In the genomic region with DNA sequence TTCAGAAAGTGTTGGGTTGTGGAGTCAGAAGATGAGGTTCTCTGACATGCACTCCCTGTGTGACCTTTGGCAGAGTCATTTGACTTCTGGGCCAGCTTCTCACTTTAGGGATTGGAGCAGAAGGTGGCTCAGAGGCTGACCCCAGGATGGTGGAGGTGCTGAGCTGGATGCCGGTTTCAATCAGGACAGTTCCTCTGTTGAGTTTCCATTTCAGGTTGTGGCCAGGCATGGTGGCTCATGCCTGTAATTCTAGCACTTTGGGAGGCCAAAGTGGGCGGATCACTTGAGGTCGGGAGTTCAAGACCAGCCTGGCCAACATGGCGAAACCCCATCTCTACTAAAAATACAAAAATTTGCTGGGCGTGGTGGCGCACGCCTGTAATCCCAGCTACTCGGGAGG, we compare ENCODE assay signal across 12 cellular contexts. TPM values are rescaled to one million over a fixed set of nuclear protein-coding genes. Genes with fewer than 3 reads are reported as not detected.
DNase-seq lines count a peak whose midpoint lies in the region; ATAC-seq, FAIRE-seq and TF ChIP-seq lines count a peak whose summit lies in the region.
"Not testable (repeated sequence)": the region's sequence is repeated elsewhere in the genome, so short reads cannot be mapped to it uniquely, and the experiment has no call there.
"Had no signal": no experiment of that assay in that cellular context is flagged by ENCODE, and none has a peak within 500 bp of the region (broad histone marks: within the 10 kb centered on the region; RNA-seq: fewer than 3 reads in every experiment).

No MANE protein-coding gene starts in this region.

- TF ChIP-seq EP300 in A549 (IDR thresholded peaks at IDR 0.05), result not testable (repeated sequence)

- dilution Hi-C loops in mammary epithelial cell (cut with HindIII; ENCODE audit: low sequenced_read_pairs), result not testable (repeated sequence)

- H3K4me1 ChIP-seq in A549, result peaks cover 22% of the 10 kb centered on the region
- H3K4me1 ChIP-seq in OCI-LY3 (ENCODE audit: low read length), result peaks cover 33% of the 10 kb centered on the region
- peaks cover 32% of the 10 kb centered on the region for H3K4me1 ChIP-seq in mammary epithelial cell (ENCODE audit: insufficient read depth, low read length)
- peaks cover 13 to 22% of the 10 kb centered on the region in 2 donors for H3K4me1 ChIP-seq in mucosa of rectum (ENCODE audit: control insufficient read depth in 2 of 2, insufficient read depth in 2 of 2, low read length in 2 of 2)

- intact Hi-C loops in activated B cell treated with CpG ODN at 0.5 μM for 24 hours (cut with micrococcal nuclease); activated T-helper 1 cell treated with anti-CD3 and anti-CD28 coated beads, Interleukin-12 subunit alpha, Interleukin-12 subunit beta, Interleukin-2, Interleukin-4 antibody, amounts not matched to agents 30 ng/mL and 10 ng/mL and 1 ng/mL, durations not matched to agents 14 hours and 24 hours and 36 hours (cut with micrococcal nuclease); mammary epithelial cell (cut with micrococcal nuclease): not testable (repeated sequence)

- not testable (repeated sequence) for H2AFZ ChIP-seq in OCI-LY3 (ENCODE audit: low read depth, low read length); mammary epithelial cell (ENCODE audit: low read depth, low read length)

- H3K4me3 ChIP-seq in A549; mammary epithelial cell (replicated peaks in 1 of 3; ENCODE audit: insufficient read depth in 1 of 3, low read depth in 2 of 3, low read length in 3 of 3): not testable (repeated sequence)
- H3K4me3 ChIP-seq in OCI-LY3 (ENCODE audit: low read length), result peak overlapping the region; percentile 89
- peak overlapping the region; percentile 32 to 77 for H3K4me3 ChIP-seq in mucosa of rectum (ENCODE audit: low read length in 2 of 2)

- POLR2A ChIA-PET in A549 (lab: Yijun Ruan, JAX), result not testable (repeated sequence)
- POLR2A ChIA-PET in activated B cell treated with CpG ODN at 0.5 μM for 24 hours (lab: Charles Lee), result interaction anchor here (0.6 to 4.5 kb wide), 2 partner anchors 14 to 22 kb away, joined by 3 to 86 read pairs; no protein-coding TSS in a partner anchor

- H3K79me2 ChIP-seq in OCI-LY3 (ENCODE audit: low read length) (peaks cover 68% of the 10 kb centered on the region), mammary epithelial cell (ENCODE audit: insufficient read depth, low read length) (peaks cover 58% of the 10 kb centered on the region)

- TF ChIP-seq POLR2A in A549 (IDR thresholded peaks at IDR 0.05; ENCODE audit: low read length); GM12891 (IDR thresholded peaks at IDR 0.05; ENCODE audit: low read depth, low read length): not testable (repeated sequence)

- not testable (repeated sequence) for BruUV-seq in mammary epithelial cell (replicated peaks; lab: Mats Ljungman, UMichigan)

- peaks cover 46% of the 10 kb centered on the region for H3K4me1 Mint-ChIP-seq in activated B cell treated with CpG ODN at 0.5 μM for 24 hours
- H3K4me1 Mint-ChIP-seq in activated T-helper 1 cell treated with anti-CD3 and anti-CD28 coated beads, Interleukin-12 subunit alpha, Interleukin-12 subunit beta, Interleukin-2, Interleukin-4 antibody, amounts not matched to agents 30 ng/mL and 10 ng/mL and 1 ng/mL, durations not matched to agents 14 hours and 24 hours and 36 hours (ENCODE audit: low read depth), result peaks cover 41% of the 10 kb centered on the region

- H3K36me3 Mint-ChIP-seq in activated B cell treated with CpG ODN at 0.5 μM for 24 hours (ENCODE audit: low read depth), result peaks cover 32% of the 10 kb centered on the region
- H3K36me3 Mint-ChIP-seq in activated T-helper 1 cell treated with anti-CD3 and anti-CD28 coated beads, Interleukin-12 subunit alpha, Interleukin-12 subunit beta, Interleukin-2, Interleukin-4 antibody, amounts not matched to agents 30 ng/mL and 10 ng/mL and 1 ng/mL, durations not matched to agents 14 hours and 24 hours and 36 hours (ENCODE audit: low read depth), result peaks cover 22% of the 10 kb centered on the region

- CTCF ChIA-PET in A549 (lab: Yijun Ruan, JAX), result interaction anchor here (1.4 to 6.9 kb wide), 6 partner anchors 11 to 43 kb away, joined by 3 to 54 read pairs (median 8); a partner anchor contains a TSS
- CTCF ChIA-PET in activated B cell treated with CpG ODN at 0.5 μM for 24 hours (lab: Charles Lee), result interaction anchor here (1.1 kb wide), 1 partner anchor 45 kb away, joined by 3 read pairs; no protein-coding TSS in a partner anchor
- CTCF ChIA-PET in mammary epithelial cell (lab: Charles Lee; ENCODE audit: low non-redundant PET), result not testable (repeated sequence)

- H3K9me3 Mint-ChIP-seq in activated B cell treated with CpG ODN at 0.5 μM for 24 hours; activated T-helper 1 cell treated with anti-CD3 and anti-CD28 coated beads, Interleukin-12 subunit alpha, Interleukin-12 subunit beta, Interleukin-2, Interleukin-4 antibody, amounts not matched to agents 30 ng/mL and 10 ng/mL and 1 ng/mL, durations not matched to agents 14 hours and 24 hours and 36 hours: not testable (repeated sequence)

- in situ Hi-C loops in mammary epithelial cell (cut with MboI; ENCODE audit: low sequenced_read_pairs in 2 of 2), result not testable (repeated sequence)

- H3K27me3 ChIP-seq in OCI-LY3 (ENCODE audit: low read depth, low read length); mammary epithelial cell (ENCODE audit: insufficient read depth, low read length); mucosa of rectum (ENCODE audit: control insufficient read depth in 2 of 2, insufficient read depth in 2 of 2, low read length in 2 of 2): not testable (repeated sequence)

- H3K9me3 ChIP-seq in A549; OCI-LY3 (ENCODE audit: insufficient read depth, low read length); mammary epithelial cell (replicated peaks; ENCODE audit: insufficient read depth, low read length); mucosa of rectum (ENCODE audit: control insufficient read depth in 2 of 2, low read length in 2 of 2): not testable (repeated sequence)

- not testable (repeated sequence) for H3K27ac ChIP-seq in A549; mammary epithelial cell (ENCODE audit: insufficient read depth, low read depth, low read length); mucosa of rectum (ENCODE audit: low read depth in 2 of 2, low read length in 2 of 2)
- peak overlapping the region; percentile 43 for H3K27ac ChIP-seq in OCI-LY3 (ENCODE audit: low read length)

- not testable (repeated sequence) for H3K27me3 Mint-ChIP-seq in activated B cell treated with CpG ODN at 0.5 μM for 24 hours; activated T-helper 1 cell treated with anti-CD3 and anti-CD28 coated beads, Interleukin-12 subunit alpha, Interleukin-12 subunit beta, Interleukin-2, Interleukin-4 antibody, amounts not matched to agents 30 ng/mL and 10 ng/mL and 1 ng/mL, durations not matched to agents 14 hours and 24 hours and 36 hours (ENCODE audit: insufficient read depth)

- peak overlapping the region; percentile 4 for H3K27ac Mint-ChIP-seq in activated B cell treated with CpG ODN at 0.5 μM for 24 hours
- H3K27ac Mint-ChIP-seq in activated T-helper 1 cell treated with anti-CD3 and anti-CD28 coated beads, Interleukin-12 subunit alpha, Interleukin-12 subunit beta, Interleukin-2, Interleukin-4 antibody, amounts not matched to agents 30 ng/mL and 10 ng/mL and 1 ng/mL, durations not matched to agents 14 hours and 24 hours and 36 hours, result peak overlapping the region; percentile 1

- not testable (repeated sequence) for FAIRE-seq in A549 (lab: Jason Lieb, UNC)
- FAIRE-seq in GM12891 (lab: Jason Lieb, UNC), result peak; percentile 41

- peak overlapping the region; percentile 94 for H3K4me3 Mint-ChIP-seq in activated B cell treated with CpG ODN at 0.5 μM for 24 hours
- H3K4me3 Mint-ChIP-seq in activated T-helper 1 cell treated with anti-CD3 and anti-CD28 coated beads, Interleukin-12 subunit alpha, Interleukin-12 subunit beta, Interleukin-2, Interleukin-4 antibody, amounts not matched to agents 30 ng/mL and 10 ng/mL and 1 ng/mL, durations not matched to agents 14 hours and 24 hours and 36 hours, result peak overlapping the region; percentile 94

- peaks cover 41% of the 10 kb centered on the region for H3K36me3 ChIP-seq in OCI-LY3 (replicated peaks; ENCODE audit: low read depth, low read length)
- H3K36me3 ChIP-seq in mammary epithelial cell (ENCODE audit: insufficient read depth, low read length); mucosa of rectum (ENCODE audit: control insufficient read depth in 2 of 2, insufficient read depth in 2 of 2, low read length in 2 of 2): not testable (repeated sequence)

- TF ChIP-seq RAD21 in A549 (conservative IDR thresholded peaks at IDR 0.05 in 1 of 2, IDR thresholded peaks at IDR 0.05 in 1 of 2), result not testable (repeated sequence)

- H3K9ac ChIP-seq in OCI-LY3 (ENCODE audit: low read length), result peak overlapping the region; percentile 88
- not testable (repeated sequence) for H3K9ac ChIP-seq in mammary epithelial cell (ENCODE audit: insufficient read depth, low read length); mucosa of rectum (ENCODE audit: low read depth in 1 of 2, low read length in 2 of 2)

- not testable (repeated sequence) for DNase-seq in A549 (ENCODE audit: low read depth in 1 of 2, low spot score in 1 of 2); GM12891 (ENCODE audit: insufficient read length, low spot score); activated B cell treated with CpG ODN at 0.5 μM for 24 hours; activated T-helper 1 cell treated with anti-CD3 and anti-CD28 coated beads, Interleukin-12 subunit alpha, Interleukin-12 subunit beta, Interleukin-2, Interleukin-4 antibody, amounts not matched to agents 30 ng/mL and 10 ng/mL and 1 ng/mL, durations not matched to agents 14 hours and 24 hours and 36 hours (ENCODE audit: low spot score); mammary epithelial cell
- DNase-seq in stimulated activated CD4-positive, alpha-beta T cell treated with anti-CD3 and anti-CD28 coated beads, Interleukin-1b, Interleukin-23, amount 100 ng/mL, for 48 hours, result peak; percentile 30

- H3K4me2 ChIP-seq in A549 (peak overlapping the region; percentile 95; the same call in 2 of the 3 replicates), OCI-LY3 (ENCODE audit: low read length) (peak overlapping the region; percentile 90), mammary epithelial cell (ENCODE audit: insufficient read depth, low read depth, low read length) (peak overlapping the region; percentile 93)

- H4K20me1 ChIP-seq in OCI-LY3 (ENCODE audit: insufficient read depth, low read length), result peaks cover 26% of the 10 kb centered on the region
- H4K20me1 ChIP-seq in mammary epithelial cell (ENCODE audit: insufficient read depth, low read length), result not testable (repeated sequence)

- WGBS in A549 (ENCODE audit: missing lambda C conversion rate), result 93% methylated on average over 8 of the region's 8 CpGs
- 100% methylated on average over 2 of the region's 8 CpGs for WGBS in mammary epithelial cell (ENCODE audit: low coverage, missing lambda C conversion rate)

- not testable (repeated sequence) for TF ChIP-seq CTCF in A549 (IDR thresholded peaks at IDR 0.05); OCI-LY3 (IDR thresholded peaks at IDR 0.05; ENCODE audit: low read depth, low read length); activated B cell treated with CpG ODN at 0.5 μM for 24 hours (IDR thresholded peaks at IDR 0.05); mammary epithelial cell (conservative IDR thresholded peaks at IDR 0.05 in 1 of 2, IDR thresholded peaks at IDR 0.05 in 1 of 2; ENCODE audit: extremely low read depth in 1 of 2, insufficient read depth in 1 of 2, low read depth in 1 of 2, low read length in 2 of 2)

- ATAC-seq in A549; activated B cell treated with CpG ODN at 0.5 μM for 24 hours (ENCODE audit: low read depth): not testable (repeated sequence)

RNA-seq across cellular contexts. Expression of a gene that starts 1.9 kb away (rescaled TPM):
- polyA plus RNA-seq in A549 (2011; rRNA removed) (148 and 149 TPM in 2 replicates), A549 (2017; fragmentation: RNase III; extraction: RNeasy Plus Mini Kit Qiagen cat#74134 plus additional on column Dnase treatment) (78.3 to 92.0 TPM (median 85.6 TPM) in 3 replicates), mammary epithelial cell (82.3 TPM)
- 53.3 and 59.5 TPM in 2 replicates for polyA plus RNA-seq in A549 (2012; cell fraction: cytosol; rRNA removed)
- polyA plus RNA-seq in A549 (2012; cell fraction: nucleus; rRNA removed), result 30.6 and 50.6 TPM in 2 replicates
- 72.2 and 82.0 TPM in 2 replicates for polyA minus RNA-seq in A549 (2011; rRNA and poly(A)+ RNA removed)
- 144 TPM for polyA plus RNA-seq in GM12891 (2012; ENCODE audit: low read depth, missing spikeins)
- total RNA-seq in activated B cell treated with CpG ODN at 0.5 μM for 24 hours (111 and 124 TPM in 2 replicates), mammary epithelial cell (100 to 1,000 TPM in 1 of 2 donors, 10 to 100 TPM in 1; 47.8 to 101 TPM)
- 160 and 163 TPM in 2 replicates for total RNA-seq in activated T-helper 1 cell treated with anti-CD3 and anti-CD28 coated beads, Interleukin-12 subunit alpha, Interleukin-12 subunit beta, Interleukin-2, Interleukin-4 antibody, amounts not matched to agents 30 ng/mL and 10 ng/mL and 1 ng/mL, durations not matched to agents 14 hours and 24 hours and 36 hours
- 178 TPM for polyA minus RNA-seq in mammary epithelial cell

RNA-seq across cellular contexts. Expression of a gene that starts 19.8 kb away (rescaled TPM):
- polyA plus RNA-seq in A549 (2011; rRNA removed) (16.4 and 21.2 TPM in 2 replicates), A549 (2017; fragmentation: RNase III; extraction: RNeasy Plus Mini Kit Qiagen cat#74134 plus additional on column Dnase treatment) (21.6 to 26.7 TPM (median 25.3 TPM) in 3 replicates), mammary epithelial cell (3.9 TPM)
- 15.8 and 17.4 TPM in 2 replicates for polyA plus RNA-seq in A549 (2012; cell fraction: cytosol; rRNA removed)
- polyA plus RNA-seq in A549 (2012; cell fraction: nucleus; rRNA removed), result 6.4 and 7.8 TPM in 2 replicates
- polyA minus RNA-seq in A549 (2011; rRNA and poly(A)+ RNA removed), result 21.1 and 26.6 TPM in 2 replicates
- 1.8 TPM for polyA plus RNA-seq in GM12891 (2012; ENCODE audit: low read depth, missing spikeins)
- total RNA-seq in activated B cell treated with CpG ODN at 0.5 μM for 24 hours (3.5 and 3.7 TPM in 2 replicates), mammary epithelial cell (1 to 10 TPM; 5.4 to 6.5 TPM)
- total RNA-seq in activated T-helper 1 cell treated with anti-CD3 and anti-CD28 coated beads, Interleukin-12 subunit alpha, Interleukin-12 subunit beta, Interleukin-2, Interleukin-4 antibody, amounts not matched to agents 30 ng/mL and 10 ng/mL and 1 ng/mL, durations not matched to agents 14 hours and 24 hours and 36 hours, result 1.2 and 1.9 TPM in 2 replicates
- polyA minus RNA-seq in mammary epithelial cell, result not detected

RNA-seq across cellular contexts. Expression of a gene that starts 58.7 kb away (rescaled TPM):
- polyA plus RNA-seq in A549 (2011; rRNA removed) (not detected in 2 replicates), A549 (2017; fragmentation: RNase III; extraction: RNeasy Plus Mini Kit Qiagen cat#74134 plus additional on column Dnase treatment) (not detected in 3 replicates), mammary epithelial cell (not detected)
- polyA plus RNA-seq in A549 (2012; cell fraction: cytosol; rRNA removed), result not detected in 2 replicates
- not detected in 2 replicates for polyA plus RNA-seq in A549 (2012; cell fraction: nucleus; rRNA removed)
- polyA minus RNA-seq in A549 (2011; rRNA and poly(A)+ RNA removed), result not detected in 2 replicates
- polyA plus RNA-seq in GM12891 (2012; ENCODE audit: low read depth, missing spikeins), result not detected
- total RNA-seq in activated B cell treated with CpG ODN at 0.5 μM for 24 hours (not detected in 2 replicates), mammary epithelial cell (not detected)
- not detected in 2 replicates for total RNA-seq in activated T-helper 1 cell treated with anti-CD3 and anti-CD28 coated beads, Interleukin-12 subunit alpha, Interleukin-12 subunit beta, Interleukin-2, Interleukin-4 antibody, amounts not matched to agents 30 ng/mL and 10 ng/mL and 1 ng/mL, durations not matched to agents 14 hours and 24 hours and 36 hours
- polyA minus RNA-seq in mammary epithelial cell, result not detected
- total RNA-seq: dermis microvascular lymphatic vessel endothelial cell, HFFc6, skeletal muscle tissue, tibial nerve had no signal
